ENCODE assay signal across 2 cellular contexts in genomic region chr17:77419095-77419494, GRCh38.
A peak's percentile ranks its signal among the peaks of the same experiment; 100 is the strongest.
TF ChIP-seq lines count a peak whose summit lies in the region.

No MANE protein-coding gene starts in this region.

TF ChIP-seq in HepG2, 621 proteins besides CTCF, POLR2A, EP300 and RAD21 (continued from another document):
- no peak for TF ChIP-seq IRF1 (CRISPR knock-in tag; IDR thresholded peaks at IDR 0.05; ENCODE audit: low read depth)
- TF ChIP-seq THAP9 (CRISPR knock-in tag; IDR thresholded peaks at IDR 0.05; ENCODE audit: borderline replicate concordance) = no peak
- peak; percentile 19 for TF ChIP-seq AGO2 (optimal IDR thresholded peaks at IDR 0.05; ENCODE audit: low read depth, low read length)
- TF ChIP-seq BRD4 (CRISPR knock-in tag; IDR thresholded peaks at IDR 0.05) = no peak
- TF ChIP-seq KMT2B (CRISPR knock-in tag; IDR thresholded peaks at IDR 0.05) = no peak
- TF ChIP-seq HNF4A (CRISPR knock-in tag; IDR thresholded peaks at IDR 0.05) = no peak
TF ChIP-seq in HepG2: peak in this region for 2.

TF ChIP-seq in WTC11, 78 proteins besides CTCF, POLR2A, EP300 and RAD21 (continued from another document):
- no peak for TF ChIP-seq NFE2L1 (CRISPR knock-in tag; IDR thresholded peaks at IDR 0.05)
- no peak for TF ChIP-seq ELF4 (CRISPR knock-in tag; IDR thresholded peaks at IDR 0.05; ENCODE audit: low read depth)
- TF ChIP-seq NFATC4 (CRISPR knock-in tag; IDR thresholded peaks at IDR 0.05) = no peak
- TF ChIP-seq AR (CRISPR knock-in tag; IDR thresholded peaks at IDR 0.05) = no peak
- TF ChIP-seq ERG (CRISPR knock-in tag; IDR thresholded peaks at IDR 0.05) = no peak
- TF ChIP-seq STAT6 (CRISPR knock-in tag; conservative IDR thresholded peaks at IDR 0.05; ENCODE audit: low read depth) = no peak
- TF ChIP-seq SP1 (CRISPR knock-in tag; conservative IDR thresholded peaks at IDR 0.05) = no peak
- no peak for TF ChIP-seq TP53 (CRISPR knock-in tag; IDR thresholded peaks at IDR 0.05)
- no peak for TF ChIP-seq RELA (CRISPR knock-in tag; IDR thresholded peaks at IDR 0.05; ENCODE audit: borderline replicate concordance)
- TF ChIP-seq ZBTB21 (CRISPR knock-in tag; IDR thresholded peaks at IDR 0.05; ENCODE audit: borderline replicate concordance) = no peak
- no peak for TF ChIP-seq FOXP1 (CRISPR knock-in tag; IDR thresholded peaks at IDR 0.05; ENCODE audit: borderline replicate concordance)
- TF ChIP-seq E2F5 (CRISPR knock-in tag; IDR thresholded peaks at IDR 0.05) = no peak
- no peak for TF ChIP-seq ZNF317 (CRISPR knock-in tag; IDR thresholded peaks at IDR 0.05; ENCODE audit: borderline replicate concordance, low read depth)
